Comparison of ENCODE assay signal across 8 cellular contexts in the genomic region with DNA sequence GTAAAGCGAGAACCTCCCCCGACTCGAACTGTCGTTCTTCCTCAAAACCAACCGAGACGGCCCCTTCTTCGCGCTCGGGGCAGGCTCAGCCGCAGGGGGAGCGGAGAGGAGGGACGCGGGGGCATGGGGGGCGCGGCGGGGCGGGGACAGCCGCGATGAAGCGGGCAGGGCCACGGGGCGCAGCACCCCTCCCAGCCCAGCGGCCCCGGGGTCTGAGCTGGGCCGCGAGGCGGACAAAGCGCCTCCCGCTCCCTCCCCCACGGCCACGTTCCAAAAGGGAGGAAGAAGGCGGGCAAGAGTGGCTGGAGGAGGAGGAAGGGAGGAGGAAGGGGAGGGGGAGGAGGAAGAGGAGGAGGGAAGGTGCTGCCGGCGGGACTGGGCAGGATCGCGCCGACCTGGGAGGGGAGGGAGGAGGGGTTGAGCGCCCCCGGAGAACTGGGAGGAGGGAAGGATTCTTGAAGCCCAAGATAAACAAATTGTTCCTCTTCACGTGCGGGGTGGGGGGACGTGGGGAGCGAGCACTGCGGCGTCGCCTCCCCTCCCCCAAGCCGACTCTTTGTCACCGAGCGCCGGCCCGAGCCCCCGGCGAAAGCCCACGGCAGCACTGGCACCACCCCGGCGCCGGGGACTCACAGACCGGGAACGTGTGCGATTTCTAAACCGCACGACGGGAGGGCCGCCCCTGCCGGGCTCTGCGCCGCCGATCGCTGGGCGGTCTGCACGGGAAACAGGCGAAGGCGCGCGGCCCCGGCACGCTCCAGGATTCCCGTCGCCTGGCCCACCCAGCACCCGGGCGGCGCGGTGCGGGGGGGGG. TPM values are rescaled to one million over a fixed set of nuclear protein-coding genes. Genes with fewer than 3 reads are reported as not detected.
DNase-seq lines count a peak whose midpoint lies in the region; ATAC-seq and TF ChIP-seq lines count a peak whose summit lies in the region.

No MANE protein-coding gene starts in this region.

- POLR2A ChIA-PET in T-cell (lab: Charles Lee): interaction anchor here (0.6 to 1.0 kb wide), 5 partner anchors 55 to 95 kb away, joined by 3 to 6 read pairs (median 3); no protein-coding TSS in a partner anchor

- TF ChIP-seq CTCF in cardiac muscle cell (IDR thresholded peaks at IDR 0.05; ENCODE audit: low read depth, low read length) (no peak), omental fat pad (IDR thresholded peaks at IDR 0.05) (no peak), upper lobe of left lung (IDR thresholded peaks at IDR 0.05) (peak in 1 of 6 experiments; percentile 5)

- 1 to 2% methylated on average over 14 to 59 of the region's 84 CpGs for WGBS in upper lobe of left lung, 2 donors

- CTCF ChIA-PET in T-cell (lab: Charles Lee): interaction anchor here (0.7 to 1.6 kb wide), 4 partner anchors 50 to 99 kb away, joined by 4 to 5 read pairs (median 5); no protein-coding TSS in a partner anchor

- no peaks in the 10 kb centered on the region for H3K9me3 ChIP-seq in cardiac muscle cell (ENCODE audit: low read depth)
- H3K9me3 ChIP-seq in upper lobe of left lung: no peaks in the 10 kb centered on the region

- H3K27ac ChIP-seq in cardiac muscle cell (peak overlapping the region; percentile 92), upper lobe of left lung (peak overlapping the region; percentile 99)

- no peaks in the 10 kb centered on the region for H3K27me3 Mint-ChIP-seq in T-cell

- H3K36me3 ChIP-seq in cardiac muscle cell: no peaks in the 10 kb centered on the region
- no peaks in the 10 kb centered on the region for H3K36me3 ChIP-seq in upper lobe of left lung

- H3K4me1 ChIP-seq in cardiac muscle cell (ENCODE audit: low read depth): peaks cover 25% of the 10 kb centered on the region
- H3K4me1 ChIP-seq in upper lobe of left lung: peaks cover 0 to 21% (median 9%) of the 10 kb centered on the region in 4 donors

- no peaks in the 10 kb centered on the region for H3K27me3 ChIP-seq in cardiac muscle cell
- H3K27me3 ChIP-seq in upper lobe of left lung: no peaks in the 10 kb centered on the region

- H3K36me3 Mint-ChIP-seq in T-cell: no peaks in the 10 kb centered on the region

- H3K4me3 ChIP-seq in cardiac muscle cell (peak overlapping the region; percentile 64), upper lobe of left lung (peak overlapping the region; percentile 63 to 88 (median 78))

- ATAC-seq in T-cell (replicated peaks in 1 of 4): peak; percentile 46 to 55 (median 51)
- ATAC-seq in omental fat pad (ENCODE audit: low FRiP score): peak; percentile 70
- ATAC-seq in upper lobe of left lung (ENCODE audit: low FRiP score in 2 of 2): peak; percentile 86

- peak overlapping the region; percentile 95 to 96 (median 95) for H3K4me3 Mint-ChIP-seq in T-cell

- TF ChIP-seq EP300 in upper lobe of left lung (IDR thresholded peaks at IDR 0.05): peak in 1 of 4 donors; percentile 27

- peaks cover 27 to 35% (median 28%) of the 10 kb centered on the region in 3 donors for H3K4me1 Mint-ChIP-seq in T-cell

- H3K27ac Mint-ChIP-seq in T-cell: peak overlapping the region; percentile 93 to 96

- peak; percentile 49 for DNase-seq in NCI-H2107 (lab: John Stamatoyannopoulos, UW)
- no peak for DNase-seq in NCI-H2107 treated with DMSO at 0.1 percent for 48 hours (lab: John Stamatoyannopoulos, UW; ENCODE audit: unreplicated experiment)
- DNase-seq in NCI-H146 (lab: John Stamatoyannopoulos, UW): peak; percentile 96
- DNase-seq in T-cell: peak in 33 of 34 experiments; percentile 56 to 85 (median 73)
- peak; percentile 89 for DNase-seq in amniotic stem cell (lab: John Stamatoyannopoulos, UW)
- DNase-seq in cardiac muscle cell (ENCODE audit: low read depth in 1 of 2, low spot score in 1 of 2): peak; percentile 89 to 98
- peak; percentile 35 for DNase-seq in omental fat pad (ENCODE audit: low spot score)
- peak; percentile 90 to 95 for DNase-seq in upper lobe of left lung

- H3K9me3 Mint-ChIP-seq in T-cell: no peaks in the 10 kb centered on the region

- TF ChIP-seq POLR2A in upper lobe of left lung (IDR thresholded peaks at IDR 0.05): peak in 3 of 4 donors; percentile 34 to 71 (median 66)

RNA-seq across cellular contexts. Expression of gene MAML3, which starts 2.9 kb away (rescaled TPM):
- total RNA-seq in T-cell (1 to 10 TPM; 2.0 to 3.4 (median 2.7) TPM), cardiac muscle cell (18.0 and 22.8 TPM in 2 replicates), omental fat pad (10 to 100 TPM in 3 of 4 donors, 1 to 10 TPM in 1; 4.8 to 12.8 (median 11.7) TPM), upper lobe of left lung (10 to 100 TPM in 5 of 6 donors, 1 to 10 TPM in 1; 9.6 to 31.4 (median 14.5) TPM)
- polyA plus RNA-seq in cardiac muscle cell: 7.8 and 9.6 TPM in 2 replicates
